Comparison of ENCODE assay signal across 23 cellular contexts in the genomic region with DNA sequence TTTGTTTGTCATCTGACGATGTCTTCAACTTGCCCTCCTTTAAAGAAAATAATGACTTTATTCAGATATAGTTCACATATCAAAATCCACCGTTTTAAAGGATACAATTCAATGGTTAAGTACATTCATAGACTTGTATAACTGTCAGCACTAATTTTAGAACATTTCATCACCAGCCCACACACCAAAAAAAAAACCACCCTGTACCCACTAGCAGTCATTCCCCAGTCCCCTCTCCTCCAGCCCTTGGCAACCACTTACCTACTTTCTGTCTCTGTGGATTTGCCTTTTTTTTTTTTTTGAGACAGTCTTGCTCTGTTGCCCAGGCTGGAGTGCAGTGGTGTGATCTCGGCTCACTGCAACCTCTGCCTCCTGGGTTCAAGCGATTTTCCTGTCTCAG. TPM values are rescaled to one million over a fixed set of nuclear protein-coding genes. Genes with fewer than 3 reads are reported as not detected.
DNase-seq lines count a peak whose midpoint lies in the region; ATAC-seq, FAIRE-seq and TF ChIP-seq lines count a peak whose summit lies in the region.
"Had no signal": no experiment of that assay in that cellular context is flagged by ENCODE, and none has a peak within 500 bp of the region (broad histone marks: within the 10 kb centered on the region; RNA-seq: fewer than 3 reads in every experiment).

No MANE protein-coding gene starts in this region.

- no peaks in the 10 kb centered on the region for H3K9me3 Mint-ChIP-seq in activated CD4-positive, alpha-beta memory T cell treated with anti-CD3 and anti-CD28 coated beads for 36 hours
- H3K9me3 Mint-ChIP-seq in activated CD4-positive, alpha-beta memory T cell treated with anti-CD3 and anti-CD28 coated beads, Interleukin-2, amount 10 ng/mL, durations not matched to agents 7 days and 5 days, result no peaks in the 10 kb centered on the region
- H3K9me3 Mint-ChIP-seq in activated T-helper 17 cell treated with anti-CD3 and anti-CD28 coated beads, Interleukin-2, amount 50 U/mL, for 72 hours, result no peaks in the 10 kb centered on the region
- no peaks in the 10 kb centered on the region for H3K9me3 Mint-ChIP-seq in stimulated activated memory B cell treated with anti-CD40 and anti-IgM and Interleukin-4, amounts not matched to agents 10 μg/mL and 1 μg/mL and 100 μg/mL, for 72 hours
- H3K9me3 Mint-ChIP-seq: CD4-positive, alpha-beta memory T cell; type B pancreatic cell had no signal

- no peak for TF ChIP-seq EP300 in gastroesophageal sphincter (IDR thresholded peaks at IDR 0.05)

- POLR2A ChIA-PET in activated CD4-positive, alpha-beta memory T cell treated with anti-CD3 and anti-CD28 coated beads for 36 hours (lab: Charles Lee), result no interaction called here
- POLR2A ChIA-PET in activated CD4-positive, alpha-beta memory T cell treated with anti-CD3 and anti-CD28 coated beads, Interleukin-2, amount 10 ng/mL, durations not matched to agents 7 days and 5 days (lab: Charles Lee), result no interaction called here

- H3K36me3 ChIP-seq in gastroesophageal sphincter (no peaks in the 10 kb centered on the region), right lobe of liver (no peaks in the 10 kb centered on the region), kidney (ENCODE audit: control insufficient read depth in 1 of 2, insufficient read depth in 2 of 2, low read length in 2 of 2) (no peaks in the 10 kb centered on the region)

- intact Hi-C loops in activated CD4-positive, alpha-beta memory T cell treated with anti-CD3 and anti-CD28 coated beads for 36 hours (cut with micrococcal nuclease), result loop anchor here (10.0 kb wide), 1 partner anchor 414 kb away; the partner anchor contains the start of gene ATP6V1F
- intact Hi-C loops in right lobe of liver (cut with DNase I), result no loop called here
- intact Hi-C loops in kidney (cut with DNase I), result no loop called here

- ATAC-seq in activated T-helper 17 cell treated with anti-CD3 and anti-CD28 coated beads, Interleukin-2, amount 50 U/mL, for 72 hours (replicated peaks), result peak; percentile 79
- peak; percentile 52 for ATAC-seq in stimulated activated memory B cell treated with anti-CD40 and anti-IgM and Interleukin-4, amounts not matched to agents 10 μg/mL and 1 μg/mL and 100 μg/mL, for 72 hours
- no peak for ATAC-seq in gastroesophageal sphincter
- no peak for ATAC-seq in right lobe of liver
- ATAC-seq: A549, T-helper 17 cell had no signal

- TF ChIP-seq CTCF in gastroesophageal sphincter (IDR thresholded peaks at IDR 0.05) (no peak), right lobe of liver (IDR thresholded peaks at IDR 0.05) (no peak), kidney (IDR thresholded peaks at IDR 0.05; ENCODE audit: borderline replicate concordance, extremely low read depth, insufficient read depth) (no peak)

- peak overlapping the region; percentile 42 for H3K27ac Mint-ChIP-seq in activated CD4-positive, alpha-beta memory T cell treated with anti-CD3 and anti-CD28 coated beads for 36 hours
- H3K27ac Mint-ChIP-seq in activated CD4-positive, alpha-beta memory T cell treated with anti-CD3 and anti-CD28 coated beads, Interleukin-2, amount 10 ng/mL, durations not matched to agents 7 days and 5 days, result no peak overlapping the region
- peak overlapping the region; percentile 80 for H3K27ac Mint-ChIP-seq in activated T-helper 17 cell treated with anti-CD3 and anti-CD28 coated beads, Interleukin-2, amount 50 U/mL, for 72 hours
- no peak overlapping the region for H3K27ac Mint-ChIP-seq in stimulated activated memory B cell treated with anti-CD40 and anti-IgM and Interleukin-4, amounts not matched to agents 10 μg/mL and 1 μg/mL and 100 μg/mL, for 72 hours
- H3K27ac Mint-ChIP-seq: T-helper 17 cell, type B pancreatic cell had no signal

- peaks cover 0 to 24% (median 5%) of the 10 kb centered on the region in 3 donors for H3K4me1 ChIP-seq in gastroesophageal sphincter
- peaks cover 0 to 16% (median 1%) of the 10 kb centered on the region in 4 donors for H3K4me1 ChIP-seq in right lobe of liver
- H3K4me1 ChIP-seq in kidney (ENCODE audit: control insufficient read depth in 1 of 2, insufficient read depth in 1 of 2, low read depth in 1 of 2, low read length in 2 of 2), result peaks cover 7 to 8% of the 10 kb centered on the region in 2 donors
- H3K4me1 ChIP-seq: parathyroid adenoma had no signal

- no peaks in the 10 kb centered on the region for H3K27me3 ChIP-seq in gastroesophageal sphincter
- H3K27me3 ChIP-seq in right lobe of liver, result no peaks in the 10 kb centered on the region

- peaks cover 46% of the 10 kb centered on the region for H3K4me1 Mint-ChIP-seq in activated CD4-positive, alpha-beta memory T cell treated with anti-CD3 and anti-CD28 coated beads for 36 hours (ENCODE audit: low read depth)
- peaks cover 22% of the 10 kb centered on the region for H3K4me1 Mint-ChIP-seq in activated CD4-positive, alpha-beta memory T cell treated with anti-CD3 and anti-CD28 coated beads, Interleukin-2, amount 10 ng/mL, durations not matched to agents 7 days and 5 days
- H3K4me1 Mint-ChIP-seq in activated T-helper 17 cell treated with anti-CD3 and anti-CD28 coated beads, Interleukin-2, amount 50 U/mL, for 72 hours, result peaks cover 37% of the 10 kb centered on the region
- H3K4me1 Mint-ChIP-seq in stimulated activated memory B cell treated with anti-CD40 and anti-IgM and Interleukin-4, amounts not matched to agents 10 μg/mL and 1 μg/mL and 100 μg/mL, for 72 hours, result peaks cover 18% of the 10 kb centered on the region

- no peak for TF ChIP-seq POLR2A in gastroesophageal sphincter (IDR thresholded peaks at IDR 0.05)
- TF ChIP-seq POLR2A in right lobe of liver (IDR thresholded peaks at IDR 0.05), result no peak

- CTCF ChIA-PET in activated CD4-positive, alpha-beta memory T cell treated with anti-CD3 and anti-CD28 coated beads for 36 hours (lab: Charles Lee), result interaction anchor here (1.1 to 2.9 kb wide), 2 partner anchors 10 to 25 kb away, joined by 5 to 20 read pairs; no protein-coding TSS in a partner anchor
- CTCF ChIA-PET in activated CD4-positive, alpha-beta memory T cell treated with anti-CD3 and anti-CD28 coated beads, Interleukin-2, amount 10 ng/mL, durations not matched to agents 7 days and 5 days (lab: Charles Lee), result interaction anchor here (1.1 kb wide), 1 partner anchor 11 kb away, joined by 3 read pairs; no protein-coding TSS in a partner anchor

- H3K27me3 Mint-ChIP-seq in activated CD4-positive, alpha-beta memory T cell treated with anti-CD3 and anti-CD28 coated beads for 36 hours, result peaks cover 5% of the 10 kb centered on the region
- H3K27me3 Mint-ChIP-seq in activated CD4-positive, alpha-beta memory T cell treated with anti-CD3 and anti-CD28 coated beads, Interleukin-2, amount 10 ng/mL, durations not matched to agents 7 days and 5 days, result peaks cover 23% of the 10 kb centered on the region
- H3K27me3 Mint-ChIP-seq in activated T-helper 17 cell treated with anti-CD3 and anti-CD28 coated beads, Interleukin-2, amount 50 U/mL, for 72 hours, result no peaks in the 10 kb centered on the region
- H3K27me3 Mint-ChIP-seq in stimulated activated memory B cell treated with anti-CD40 and anti-IgM and Interleukin-4, amounts not matched to agents 10 μg/mL and 1 μg/mL and 100 μg/mL, for 72 hours, result no peaks in the 10 kb centered on the region
- H3K27me3 Mint-ChIP-seq: CD4-positive, alpha-beta memory T cell; T-helper 17 cell had no signal

- no peak overlapping the region for H3K4me3 ChIP-seq in gastroesophageal sphincter
- no peak overlapping the region for H3K4me3 ChIP-seq in right lobe of liver
- no peak overlapping the region for H3K4me3 ChIP-seq in kidney (ENCODE audit: low read length in 2 of 2)
- H3K4me3 ChIP-seq: A549, skin epidermis had no signal

- no peaks in the 10 kb centered on the region for H3K36me3 Mint-ChIP-seq in activated CD4-positive, alpha-beta memory T cell treated with anti-CD3 and anti-CD28 coated beads for 36 hours
- H3K36me3 Mint-ChIP-seq in activated CD4-positive, alpha-beta memory T cell treated with anti-CD3 and anti-CD28 coated beads, Interleukin-2, amount 10 ng/mL, durations not matched to agents 7 days and 5 days (ENCODE audit: low read depth), result no peaks in the 10 kb centered on the region
- H3K36me3 Mint-ChIP-seq in activated T-helper 17 cell treated with anti-CD3 and anti-CD28 coated beads, Interleukin-2, amount 50 U/mL, for 72 hours (ENCODE audit: low read depth), result peaks cover 42% of the 10 kb centered on the region
- no peaks in the 10 kb centered on the region for H3K36me3 Mint-ChIP-seq in stimulated activated memory B cell treated with anti-CD40 and anti-IgM and Interleukin-4, amounts not matched to agents 10 μg/mL and 1 μg/mL and 100 μg/mL, for 72 hours
- H3K36me3 Mint-ChIP-seq: type B pancreatic cell had no signal

- H3K4me3 Mint-ChIP-seq in activated CD4-positive, alpha-beta memory T cell treated with anti-CD3 and anti-CD28 coated beads for 36 hours, result no peak overlapping the region
- no peak overlapping the region for H3K4me3 Mint-ChIP-seq in activated CD4-positive, alpha-beta memory T cell treated with anti-CD3 and anti-CD28 coated beads, Interleukin-2, amount 10 ng/mL, durations not matched to agents 7 days and 5 days
- peak overlapping the region; percentile 94 for H3K4me3 Mint-ChIP-seq in activated T-helper 17 cell treated with anti-CD3 and anti-CD28 coated beads, Interleukin-2, amount 50 U/mL, for 72 hours
- peak overlapping the region; percentile 15 for H3K4me3 Mint-ChIP-seq in stimulated activated memory B cell treated with anti-CD40 and anti-IgM and Interleukin-4, amounts not matched to agents 10 μg/mL and 1 μg/mL and 100 μg/mL, for 72 hours
- H3K4me3 Mint-ChIP-seq: CD4-positive, alpha-beta memory T cell; T-helper 17 cell; type B pancreatic cell had no signal

- no peak overlapping the region for H3K9ac ChIP-seq in kidney (ENCODE audit: low read length in 2 of 2)
- H3K9ac ChIP-seq: parathyroid adenoma had no signal

- 55 to 59% methylated on average over 3 to 4 of the region's 4 CpGs for WGBS in gastroesophageal sphincter (ENCODE audit: low coverage in 1 of 2), 2 donors
- 84% methylated on average over 4 of the region's 4 CpGs for WGBS in right lobe of liver (ENCODE audit: insufficient coverage, low coverage, low lambda C conversion rate, missing lambda C conversion rate)

- H3K9me3 ChIP-seq in gastroesophageal sphincter, result no peaks in the 10 kb centered on the region
- H3K9me3 ChIP-seq in right lobe of liver, result no peaks in the 10 kb centered on the region
- H3K9me3 ChIP-seq in kidney (ENCODE audit: control insufficient read depth in 1 of 2, low read length in 2 of 2), result no peaks in the 10 kb centered on the region
- H3K9me3 ChIP-seq: A549 had no signal

- no peak for DNase-seq in activated CD4-positive, alpha-beta memory T cell treated with anti-CD3 and anti-CD28 coated beads for 36 hours
- DNase-seq in activated CD4-positive, alpha-beta memory T cell treated with anti-CD3 and anti-CD28 coated beads, Interleukin-2, amount 10 ng/mL, durations not matched to agents 7 days and 5 days, result no peak
- DNase-seq in MV-4-11 (lab: John Stamatoyannopoulos, UW) (peak; percentile 93), right lobe of liver (no peak), kidney (no peak)
- DNase-seq: activated CD4-positive, CD25-positive, alpha-beta regulatory T cell treated with anti-CD3 and anti-CD28 coated beads, Interleukin-2, amount 50 U/mL, for 72 hours; amygdala; CD4-positive, alpha-beta memory T cell; cerebellar nuclear complex; foreskin fibroblast; NCI-H1048; NCI-H2171; NCI-H774; stimulated activated CD4-positive, alpha-beta T cell treated with anti-CD3 and anti-CD28 coated beads, Interleukin-4, amount 100 ng/mL, for 24 hours; T-helper 17 cell had no signal

- no peak for FAIRE-seq in kidney (lab: Jason Lieb, UNC)
- FAIRE-seq: A549, endometrium had no signal

- H3K27ac ChIP-seq in gastroesophageal sphincter (no peak overlapping the region), right lobe of liver (no peak overlapping the region), kidney (ENCODE audit: low read depth in 2 of 2, low read length in 2 of 2) (no peak overlapping the region)
- H3K27ac ChIP-seq: A549, parathyroid adenoma had no signal

RNA-seq across cellular contexts. Expression of gene HILPDA, which starts 5.3 kb away (rescaled TPM):
- total RNA-seq in activated CD4-positive, alpha-beta memory T cell treated with anti-CD3 and anti-CD28 coated beads for 36 hours, result 10 to 100 TPM; 48.6 to 48.8 TPM
- 10 to 100 TPM; 51.8 to 53.4 TPM for total RNA-seq in activated CD4-positive, alpha-beta memory T cell treated with anti-CD3 and anti-CD28 coated beads, Interleukin-2, amount 10 ng/mL, durations not matched to agents 7 days and 5 days
- 1,000 to 10,000 TPM in 1 of 2 donors, 10 to 100 TPM in 1; 72.9 to 1,213 TPM for total RNA-seq in activated T-helper 17 cell treated with anti-CD3 and anti-CD28 coated beads, Interleukin-2, amount 50 U/mL, for 72 hours
- total RNA-seq in gastroesophageal sphincter (10 to 100 TPM in 1 of 4 donors, 1 to 10 TPM in 3; 2.8 to 19.0 (median 6.6) TPM), right lobe of liver (10 to 100 TPM in 1 of 6 experiments, 1 to 10 TPM in 5; 1.8 to 60.6 (median 3.6) TPM), kidney (10.3 TPM)
- 7.2 TPM for polyA plus RNA-seq in kidney (ENCODE audit: insufficient read depth, low read depth, low replicate concordance)

RNA-seq across cellular contexts. Expression of gene METTL2B, which starts 26.1 kb away (rescaled TPM):
- 10 to 100 TPM; 42.2 to 42.8 TPM for total RNA-seq in activated CD4-positive, alpha-beta memory T cell treated with anti-CD3 and anti-CD28 coated beads for 36 hours
- 10 to 100 TPM; 23.3 to 27.8 TPM for total RNA-seq in activated CD4-positive, alpha-beta memory T cell treated with anti-CD3 and anti-CD28 coated beads, Interleukin-2, amount 10 ng/mL, durations not matched to agents 7 days and 5 days
- total RNA-seq in activated T-helper 17 cell treated with anti-CD3 and anti-CD28 coated beads, Interleukin-2, amount 50 U/mL, for 72 hours, result 10 to 100 TPM; 29.5 to 49.5 TPM
- total RNA-seq in gastroesophageal sphincter (10 to 100 TPM; 20.4 to 29.8 (median 27.1) TPM), right lobe of liver (10 to 100 TPM; 10.8 to 15.1 (median 13.6) TPM), kidney (26.0 TPM)
- 11.8 TPM for polyA plus RNA-seq in kidney (ENCODE audit: insufficient read depth, low read depth, low replicate concordance)

RNA-seq across cellular contexts. Expression of gene IMPDH1, which starts 40.6 kb away (rescaled TPM):
- 10 to 100 TPM; 52.9 to 57.7 TPM for total RNA-seq in activated CD4-positive, alpha-beta memory T cell treated with anti-CD3 and anti-CD28 coated beads for 36 hours
- 10 to 100 TPM; 64.7 to 67.4 TPM for total RNA-seq in activated CD4-positive, alpha-beta memory T cell treated with anti-CD3 and anti-CD28 coated beads, Interleukin-2, amount 10 ng/mL, durations not matched to agents 7 days and 5 days
- total RNA-seq in activated T-helper 17 cell treated with anti-CD3 and anti-CD28 coated beads, Interleukin-2, amount 50 U/mL, for 72 hours, result 10 to 100 TPM; 62.7 to 95.6 TPM
- total RNA-seq in gastroesophageal sphincter (10 to 100 TPM; 36.9 to 87.1 (median 43.3) TPM), right lobe of liver (1 to 10 TPM; 3.0 to 9.8 (median 5.5) TPM), kidney (40.3 TPM)
- 20.9 TPM for polyA plus RNA-seq in kidney (ENCODE audit: insufficient read depth, low read depth, low replicate concordance)

Comparison
In these comparisons a context has a peak if more than half of its experiments do, and no peak if none do; other contexts are left out.
1. H3K27ac Mint-ChIP-seq: peak in activated CD4-positive, alpha-beta memory T cell treated with anti-CD3 and anti-CD28 coated beads for 36 hours (single experiment) and activated T-helper 17 cell treated with anti-CD3 and anti-CD28 coated beads, Interleukin-2, amount 50 U/mL, for 72 hours (single experiment); none in activated CD4-positive, alpha-beta memory T cell treated with anti-CD3 and anti-CD28 coated beads, Interleukin-2, amount 10 ng/mL, durations not matched to agents 7 days and 5 days (single experiment) and stimulated activated memory B cell treated with anti-CD40 and anti-IgM and Interleukin-4, amounts not matched to agents 10 μg/mL and 1 μg/mL and 100 μg/mL, for 72 hours (single experiment).
2. H3K4me3 Mint-ChIP-seq: peak in activated T-helper 17 cell treated with anti-CD3 and anti-CD28 coated beads, Interleukin-2, amount 50 U/mL, for 72 hours (single experiment) and stimulated activated memory B cell treated with anti-CD40 and anti-IgM and Interleukin-4, amounts not matched to agents 10 μg/mL and 1 μg/mL and 100 μg/mL, for 72 hours (single experiment); none in activated CD4-positive, alpha-beta memory T cell treated with anti-CD3 and anti-CD28 coated beads for 36 hours (single experiment) and activated CD4-positive, alpha-beta memory T cell treated with anti-CD3 and anti-CD28 coated beads, Interleukin-2, amount 10 ng/mL, durations not matched to agents 7 days and 5 days (single experiment).
3. ATAC-seq: peak in activated T-helper 17 cell treated with anti-CD3 and anti-CD28 coated beads, Interleukin-2, amount 50 U/mL, for 72 hours (single experiment) and stimulated activated memory B cell treated with anti-CD40 and anti-IgM and Interleukin-4, amounts not matched to agents 10 μg/mL and 1 μg/mL and 100 μg/mL, for 72 hours (single experiment); none in gastroesophageal sphincter (single experiment) and right lobe of liver (0 of 4).